Comparison of ENCODE assay signal across 13 cellular contexts in the genomic region with DNA sequence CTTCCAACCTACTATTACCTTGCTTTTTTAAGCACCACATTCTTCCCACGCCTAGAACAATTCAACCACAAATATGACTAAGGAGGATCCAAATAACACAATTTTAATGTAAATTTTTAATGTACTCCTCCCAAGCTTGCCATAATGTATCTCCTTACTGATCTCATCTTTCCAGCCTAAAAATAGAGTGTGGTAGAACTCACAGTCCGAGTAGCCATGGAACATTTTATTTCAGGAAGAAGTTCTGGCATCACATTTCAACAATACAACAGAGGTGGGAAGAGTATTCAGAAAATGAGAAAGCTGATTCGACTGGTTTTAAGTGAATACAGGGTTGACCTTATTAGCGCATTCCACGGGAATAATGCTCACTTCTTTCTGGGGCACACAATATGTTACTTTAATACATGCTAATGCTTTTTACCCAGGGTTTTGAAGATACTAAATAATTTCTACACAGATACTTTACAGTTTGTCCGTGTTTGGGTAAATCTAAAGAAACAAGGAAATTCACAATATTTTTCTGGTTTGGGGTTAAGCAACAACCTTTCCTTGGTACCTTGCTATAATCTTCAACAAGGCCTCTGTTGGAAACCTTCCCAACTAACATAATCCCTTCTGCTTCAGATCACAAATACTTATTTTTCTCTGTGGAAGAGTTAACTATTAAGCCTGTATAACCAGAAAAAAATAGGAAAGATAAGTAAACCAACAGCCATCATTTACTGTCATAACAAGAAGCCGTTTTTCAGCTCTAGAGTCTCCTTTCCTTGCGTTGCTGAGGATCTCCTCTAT. TPM values are rescaled to one million over a fixed set of nuclear protein-coding genes. Genes with fewer than 3 reads are reported as not detected.
DNase-seq lines count a peak whose midpoint lies in the region; ATAC-seq and TF ChIP-seq lines count a peak whose summit lies in the region.
"Had no signal": no experiment of that assay in that cellular context is flagged by ENCODE, and none has a peak within 500 bp of the region (broad histone marks: within the 10 kb centered on the region; RNA-seq: fewer than 3 reads in every experiment).

No MANE protein-coding gene starts in this region.

- H3K27me3 ChIP-seq in GM23338 (ENCODE audit: insufficient read depth) = no peaks in the 10 kb centered on the region

- no peaks in the 10 kb centered on the region for H3F3A ChIP-seq in GM23338 (replicated peaks; ENCODE audit: low read depth)

- H3K4me1 Mint-ChIP-seq in GM23338 = no peaks in the 10 kb centered on the region

- H3K9me3 Mint-ChIP-seq in GM23338 = no peaks in the 10 kb centered on the region
- H3K9me3 Mint-ChIP-seq: CD8-positive, alpha-beta T cell; IgD-negative memory B cell had no signal

- H3K9me2 ChIP-seq in GM23338 (ENCODE audit: insufficient read depth) = no peaks in the 10 kb centered on the region

- no peak for DNase-seq in GM23338 (ENCODE audit: low spot score)
- DNase-seq in amniotic epithelial cell (ENCODE audit: low read depth) = peak; percentile 59
- peak; percentile 52 for DNase-seq in myocyte (ENCODE audit: low read depth)
- DNase-seq in superior temporal gyrus (ENCODE audit: extremely low spot score) = peak; percentile 71
- DNase-seq: CD8-positive, alpha-beta T cell; MV-4-11; NCI-H1417 treated with DMSO at 0.1 percent for 48 hours; NCI-H2029 treated with DMSO at 0.1 percent for 48 hours; PC-3 had no signal

- H3K27ac ChIP-seq in GM23338 (ENCODE audit: low read depth) = no peak overlapping the region

- H3K4me3 ChIP-seq in GM23338 = no peak overlapping the region

- peak overlapping the region; percentile 55; the same call in 1 of the 2 replicates for H3K27ac Mint-ChIP-seq in GM23338
- H3K27ac Mint-ChIP-seq: CD8-positive, alpha-beta T cell had no signal

- no peak overlapping the region for H3K4me3 Mint-ChIP-seq in GM23338
- H3K4me3 Mint-ChIP-seq: CD8-positive, alpha-beta T cell; IgD-negative memory B cell had no signal

- H3K27me3 Mint-ChIP-seq in GM23338 (ENCODE audit: insufficient read depth, low read depth, poor library complexity) = no peaks in the 10 kb centered on the region
- H3K27me3 Mint-ChIP-seq: IgD-negative memory B cell had no signal

- H3K36me3 Mint-ChIP-seq in GM23338 (ENCODE audit: low read depth) = peaks cover 52% of the 10 kb centered on the region

- H2AFZ ChIP-seq in GM23338 = no peak overlapping the region

- no peak for ATAC-seq in GM23338
- no peak for ATAC-seq in HG03378 (IDR thresholded peaks at IDR 0.05; ENCODE audit: unreplicated experiment)
- no peak for ATAC-seq in HG03095 (IDR thresholded peaks at IDR 0.05; ENCODE audit: unreplicated experiment)
- no peak for ATAC-seq in HG02973 (IDR thresholded peaks at IDR 0.05; ENCODE audit: unreplicated experiment)
- ATAC-seq: CD8-positive, alpha-beta T cell; PC-3 had no signal

- H3K4me1 ChIP-seq in GM23338 (ENCODE audit: insufficient read depth) = no peaks in the 10 kb centered on the region

- TF ChIP-seq CTCF in GM23338 (conservative IDR thresholded peaks at IDR 0.05; ENCODE audit: low read depth in 2 of 2) = no peak

- H3K4me2 ChIP-seq in GM23338 = no peak overlapping the region

- peaks cover 9% of the 10 kb centered on the region for H4K20me1 ChIP-seq in GM23338 (replicated peaks; ENCODE audit: insufficient read depth)

- H3K36me3 ChIP-seq in GM23338 (ENCODE audit: insufficient read depth) = peaks cover 37% of the 10 kb centered on the region

- H3K79me2 ChIP-seq in GM23338 (replicated peaks; ENCODE audit: insufficient read depth) = peaks cover 13% of the 10 kb centered on the region; the same call in 1 of the 2 replicates

TF ChIP-seq in GM23338, 12 proteins besides CTCF, POLR2A, EP300 and RAD21 (continues in another document):
- TF ChIP-seq, protein P1, sequence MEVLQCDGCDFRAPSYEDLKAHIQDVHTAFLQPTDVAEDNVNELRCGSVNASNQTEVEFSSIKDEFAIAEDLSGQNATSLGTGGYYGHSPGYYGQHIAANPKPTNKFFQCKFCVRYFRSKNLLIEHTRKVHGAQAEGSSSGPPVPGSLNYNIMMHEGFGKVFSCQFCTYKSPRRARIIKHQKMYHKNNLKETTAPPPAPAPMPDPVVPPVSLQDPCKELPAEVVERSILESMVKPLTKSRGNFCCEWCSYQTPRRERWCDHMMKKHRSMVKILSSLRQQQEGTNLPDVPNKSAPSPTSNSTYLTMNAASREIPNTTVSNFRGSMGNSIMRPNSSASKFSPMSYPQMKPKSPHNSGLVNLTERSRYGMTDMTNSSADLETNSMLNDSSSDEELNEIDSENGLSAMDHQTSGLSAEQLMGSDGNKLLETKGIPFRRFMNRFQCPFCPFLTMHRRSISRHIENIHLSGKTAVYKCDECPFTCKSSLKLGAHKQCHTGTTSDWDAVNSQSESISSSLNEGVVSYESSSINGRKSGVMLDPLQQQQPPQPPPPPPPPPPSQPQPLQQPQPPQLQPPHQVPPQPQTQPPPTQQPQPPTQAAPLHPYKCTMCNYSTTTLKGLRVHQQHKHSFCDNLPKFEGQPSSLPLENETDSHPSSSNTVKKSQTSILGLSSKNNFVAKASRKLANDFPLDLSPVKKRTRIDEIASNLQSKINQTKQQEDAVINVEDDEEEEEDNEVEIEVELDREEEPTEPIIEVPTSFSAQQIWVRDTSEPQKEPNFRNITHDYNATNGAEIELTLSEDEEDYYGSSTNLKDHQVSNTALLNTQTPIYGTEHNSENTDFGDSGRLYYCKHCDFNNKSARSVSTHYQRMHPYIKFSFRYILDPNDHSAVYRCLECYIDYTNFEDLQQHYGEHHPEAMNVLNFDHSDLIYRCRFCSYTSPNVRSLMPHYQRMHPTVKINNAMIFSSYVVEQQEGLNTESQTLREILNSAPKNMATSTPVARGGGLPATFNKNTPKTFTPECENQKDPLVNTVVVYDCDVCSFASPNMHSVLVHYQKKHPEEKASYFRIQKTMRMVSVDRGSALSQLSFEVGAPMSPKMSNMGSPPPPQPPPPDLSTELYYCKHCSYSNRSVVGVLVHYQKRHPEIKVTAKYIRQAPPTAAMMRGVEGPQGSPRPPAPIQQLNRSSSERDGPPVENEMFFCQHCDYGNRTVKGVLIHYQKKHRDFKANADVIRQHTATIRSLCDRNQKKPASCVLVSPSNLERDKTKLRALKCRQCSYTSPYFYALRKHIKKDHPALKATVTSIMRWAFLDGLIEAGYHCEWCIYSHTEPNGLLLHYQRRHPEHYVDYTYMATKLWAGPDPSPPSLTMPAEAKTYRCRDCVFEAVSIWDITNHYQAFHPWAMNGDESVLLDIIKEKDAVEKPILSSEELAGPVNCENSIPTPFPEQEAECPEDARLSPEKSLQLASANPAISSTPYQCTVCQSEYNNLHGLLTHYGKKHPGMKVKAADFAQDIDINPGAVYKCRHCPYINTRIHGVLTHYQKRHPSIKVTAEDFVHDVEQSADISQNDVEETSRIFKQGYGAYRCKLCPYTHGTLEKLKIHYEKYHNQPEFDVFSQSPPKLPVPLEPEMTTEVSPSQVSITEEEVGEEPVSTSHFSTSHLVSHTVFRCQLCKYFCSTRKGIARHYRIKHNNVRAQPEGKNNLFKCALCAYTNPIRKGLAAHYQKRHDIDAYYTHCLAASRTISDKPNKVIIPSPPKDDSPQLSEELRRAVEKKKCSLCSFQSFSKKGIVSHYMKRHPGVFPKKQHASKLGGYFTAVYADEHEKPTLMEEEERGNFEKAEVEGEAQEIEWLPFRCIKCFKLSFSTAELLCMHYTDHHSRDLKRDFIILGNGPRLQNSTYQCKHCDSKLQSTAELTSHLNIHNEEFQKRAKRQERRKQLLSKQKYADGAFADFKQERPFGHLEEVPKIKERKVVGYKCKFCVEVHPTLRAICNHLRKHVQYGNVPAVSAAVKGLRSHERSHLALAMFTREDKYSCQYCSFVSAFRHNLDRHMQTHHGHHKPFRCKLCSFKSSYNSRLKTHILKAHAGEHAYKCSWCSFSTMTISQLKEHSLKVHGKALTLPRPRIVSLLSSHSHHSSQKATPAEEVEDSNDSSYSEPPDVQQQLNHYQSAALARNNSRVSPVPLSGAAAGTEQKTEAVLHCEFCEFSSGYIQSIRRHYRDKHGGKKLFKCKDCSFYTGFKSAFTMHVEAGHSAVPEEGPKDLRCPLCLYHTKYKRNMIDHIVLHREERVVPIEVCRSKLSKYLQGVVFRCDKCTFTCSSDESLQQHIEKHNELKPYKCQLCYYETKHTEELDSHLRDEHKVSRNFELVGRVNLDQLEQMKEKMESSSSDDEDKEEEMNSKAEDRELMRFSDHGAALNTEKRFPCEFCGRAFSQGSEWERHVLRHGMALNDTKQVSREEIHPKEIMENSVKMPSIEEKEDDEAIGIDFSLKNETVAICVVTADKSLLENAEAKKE (CRISPR knock-in tag; IDR thresholded peaks at IDR 0.05) = no peak
- TF ChIP-seq ZNF331 (CRISPR knock-in tag; IDR thresholded peaks at IDR 0.05; ENCODE audit: low read depth) = no peak
- no peak for TF ChIP-seq JUNB (IDR thresholded peaks at IDR 0.05; ENCODE audit: unreplicated experiment)
- TF ChIP-seq, protein P2, sequence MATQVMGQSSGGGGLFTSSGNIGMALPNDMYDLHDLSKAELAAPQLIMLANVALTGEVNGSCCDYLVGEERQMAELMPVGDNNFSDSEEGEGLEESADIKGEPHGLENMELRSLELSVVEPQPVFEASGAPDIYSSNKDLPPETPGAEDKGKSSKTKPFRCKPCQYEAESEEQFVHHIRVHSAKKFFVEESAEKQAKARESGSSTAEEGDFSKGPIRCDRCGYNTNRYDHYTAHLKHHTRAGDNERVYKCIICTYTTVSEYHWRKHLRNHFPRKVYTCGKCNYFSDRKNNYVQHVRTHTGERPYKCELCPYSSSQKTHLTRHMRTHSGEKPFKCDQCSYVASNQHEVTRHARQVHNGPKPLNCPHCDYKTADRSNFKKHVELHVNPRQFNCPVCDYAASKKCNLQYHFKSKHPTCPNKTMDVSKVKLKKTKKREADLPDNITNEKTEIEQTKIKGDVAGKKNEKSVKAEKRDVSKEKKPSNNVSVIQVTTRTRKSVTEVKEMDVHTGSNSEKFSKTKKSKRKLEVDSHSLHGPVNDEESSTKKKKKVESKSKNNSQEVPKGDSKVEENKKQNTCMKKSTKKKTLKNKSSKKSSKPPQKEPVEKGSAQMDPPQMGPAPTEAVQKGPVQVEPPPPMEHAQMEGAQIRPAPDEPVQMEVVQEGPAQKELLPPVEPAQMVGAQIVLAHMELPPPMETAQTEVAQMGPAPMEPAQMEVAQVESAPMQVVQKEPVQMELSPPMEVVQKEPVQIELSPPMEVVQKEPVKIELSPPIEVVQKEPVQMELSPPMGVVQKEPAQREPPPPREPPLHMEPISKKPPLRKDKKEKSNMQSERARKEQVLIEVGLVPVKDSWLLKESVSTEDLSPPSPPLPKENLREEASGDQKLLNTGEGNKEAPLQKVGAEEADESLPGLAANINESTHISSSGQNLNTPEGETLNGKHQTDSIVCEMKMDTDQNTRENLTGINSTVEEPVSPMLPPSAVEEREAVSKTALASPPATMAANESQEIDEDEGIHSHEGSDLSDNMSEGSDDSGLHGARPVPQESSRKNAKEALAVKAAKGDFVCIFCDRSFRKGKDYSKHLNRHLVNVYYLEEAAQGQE (IDR thresholded peaks at IDR 0.05; ENCODE audit: unreplicated experiment) = no peak
- no peak for TF ChIP-seq ZNF114 (CRISPR knock-in tag; IDR thresholded peaks at IDR 0.05)
- TF ChIP-seq EZH2phosphoT487 (IDR thresholded peaks at IDR 0.05; ENCODE audit: unreplicated experiment) = no peak

RNA-seq across cellular contexts. Expression of a gene that starts 15.2 kb away (rescaled TPM):
- 25.9 and 28.0 TPM in 2 replicates for total RNA-seq in GM23338 (2014; rRNA removed; shearing (Covaris generic))
- polyA plus RNA-seq in GM23338 (2016; fragmentation: Nextera tagmentation; extraction: Ambion mirVana) = 32.9 and 35.9 TPM in 2 replicates
- 60.4 and 76.8 TPM in 2 replicates for total RNA-seq in myocyte
- 62.9 TPM for polyA plus RNA-seq in myocyte (2012)
